In genomic region chrX:48897157-48897620, GRCh38 we compare ENCODE assay signal across 8 cellular contexts. TPM values are rescaled to one million over a fixed set of nuclear protein-coding genes. Genes with fewer than 3 reads are reported as not detected.
DNase-seq lines count a peak whose midpoint lies in the region; ATAC-seq and TF ChIP-seq lines count a peak whose summit lies in the region.

No MANE protein-coding gene starts in this region.

- ATAC-seq in GM19328 (IDR thresholded peaks at IDR 0.05; ENCODE audit: unreplicated experiment) (peak; percentile 9), esophagus mucosa (peak; percentile 78), thoracic aorta (ENCODE audit: insufficient number of reproducible peaks, low FRiP score, low read depth) (peak; percentile 59)

- peaks cover 23% of the 10 kb centered on the region for H3K4me1 Mint-ChIP-seq in activated T-cell treated with anti-CD3 and anti-CD28 coated beads, Interleukin-2, amount 50 U/mL, for 24 hours (ENCODE audit: low read depth)

- H3K27ac ChIP-seq in HUES6 (ENCODE audit: low read depth, low read length) (peak overlapping the region; percentile 83; the same call in 1 of the 2 replicates), thoracic aorta (peak overlapping the region; percentile 94 to 97)

- TF ChIP-seq CTCF in AG10803 (conservative IDR thresholded peaks at IDR 0.05; ENCODE audit: low read length) (no peak), thoracic aorta (IDR thresholded peaks at IDR 0.05) (no peak)

- H3K27me3 ChIP-seq in HUES6 (ENCODE audit: control insufficient read depth, insufficient read depth, low read length): no peaks in the 10 kb centered on the region
- H3K27me3 ChIP-seq in thoracic aorta (replicated peaks; ENCODE audit: insufficient read depth): no peaks in the 10 kb centered on the region

- peak; percentile 64 for DNase-seq in AG10803 (ENCODE audit: low read depth)
- peak; percentile 54 for DNase-seq in NOMO-1 treated with DMSO at 0.1 percent for 48 hours (lab: John Stamatoyannopoulos, UW; ENCODE audit: unreplicated experiment)
- peak; percentile 72 for DNase-seq in activated T-cell treated with anti-CD3 and anti-CD28 coated beads, Interleukin-2, amount 50 U/mL, for 24 hours
- DNase-seq in mucosa of gallbladder (ENCODE audit: low spot score): peak; percentile 67
- no peak for DNase-seq in thoracic aorta (ENCODE audit: low spot score)

- no peaks in the 10 kb centered on the region for H3K9me3 Mint-ChIP-seq in activated T-cell treated with anti-CD3 and anti-CD28 coated beads, Interleukin-2, amount 50 U/mL, for 24 hours

- H3K36me3 ChIP-seq in HUES6 (ENCODE audit: control insufficient read depth, insufficient read depth, low read length): peaks cover 28% of the 10 kb centered on the region
- H3K36me3 ChIP-seq in thoracic aorta: peaks cover 4% of the 10 kb centered on the region

- H3K4me1 ChIP-seq in HUES6 (ENCODE audit: control insufficient read depth, insufficient read depth, low read length) (no peaks in the 10 kb centered on the region; the same call in 1 of the 2 replicates), thoracic aorta (ENCODE audit: control insufficient read depth in 1 of 2, low read depth in 2 of 2) (peaks cover 0 to 5% of the 10 kb centered on the region in 2 donors)

- H3K9ac ChIP-seq in HUES6 (ENCODE audit: low read length): peak overlapping the region; percentile 95

- peak overlapping the region; percentile 80 for H3K4me3 ChIP-seq in AG10803 (ENCODE audit: low read length)
- peak overlapping the region; percentile 92 for H3K4me3 ChIP-seq in HUES6 (ENCODE audit: low read depth, low read length)
- H3K4me3 ChIP-seq in thoracic aorta: peak overlapping the region; percentile 89

- peaks cover 17% of the 10 kb centered on the region for H3K27me3 Mint-ChIP-seq in activated T-cell treated with anti-CD3 and anti-CD28 coated beads, Interleukin-2, amount 50 U/mL, for 24 hours

- H3K9me3 ChIP-seq in HUES6 (ENCODE audit: control insufficient read depth, insufficient read depth, low read depth, low read length) (peaks cover 6% of the 10 kb centered on the region; the same call in 1 of the 2 replicates), thoracic aorta (no peaks in the 10 kb centered on the region)

- peak overlapping the region; percentile 93 for H3K27ac Mint-ChIP-seq in activated T-cell treated with anti-CD3 and anti-CD28 coated beads, Interleukin-2, amount 50 U/mL, for 24 hours

- H3K4me3 Mint-ChIP-seq in activated T-cell treated with anti-CD3 and anti-CD28 coated beads, Interleukin-2, amount 50 U/mL, for 24 hours: peak overlapping the region; percentile 82

- peaks cover 61% of the 10 kb centered on the region for H3K36me3 Mint-ChIP-seq in activated T-cell treated with anti-CD3 and anti-CD28 coated beads, Interleukin-2, amount 50 U/mL, for 24 hours (ENCODE audit: low read depth)

RNA-seq across cellular contexts. Expression of gene TIMM17B, which starts 0.4 kb away (rescaled TPM):
- total RNA-seq in esophagus mucosa: 33.9 TPM
- total RNA-seq in mucosa of gallbladder: 55.3 TPM
- 10 to 100 TPM; 30.0 to 52.0 TPM for total RNA-seq in thoracic aorta

RNA-seq across cellular contexts. Expression of gene PQBP1, which starts 0.5 kb away (rescaled TPM):
- total RNA-seq in esophagus mucosa: 53.5 TPM
- 77.5 TPM for total RNA-seq in mucosa of gallbladder
- 10 to 100 TPM; 37.5 to 60.2 TPM for total RNA-seq in thoracic aorta

RNA-seq across cellular contexts. Expression of gene SLC35A2, which starts 14.3 kb away (rescaled TPM):
- total RNA-seq in esophagus mucosa (17.4 TPM), mucosa of gallbladder (50.4 TPM), thoracic aorta (10 to 100 TPM; 12.8 to 30.7 TPM)

RNA-seq across cellular contexts. Expression of gene PIM2, which starts 21.6 kb away (rescaled TPM):
- total RNA-seq in esophagus mucosa (4.4 TPM), mucosa of gallbladder (11.5 TPM), thoracic aorta (10 to 100 TPM; 14.8 to 21.9 TPM)

Comparison
In these comparisons a context has a peak if more than half of its experiments do, and no peak if none do; other contexts are left out.
1. ATAC-seq: peak in every context shown above with its lines; median percentile 78 in esophagus mucosa; 59 in thoracic aorta; 9 in GM19328.